ENCODE assay signal across 8 cellular contexts in genomic region chr6:36441307-36441894, GRCh38. TPM values are rescaled to one million over a fixed set of nuclear protein-coding genes. Genes with fewer than 3 reads are reported as not detected.
DNase-seq lines count a peak whose midpoint lies in the region; ATAC-seq and TF ChIP-seq lines count a peak whose summit lies in the region.

No MANE protein-coding gene starts in this region.

- POLR2A ChIA-PET in Caco-2 (lab: Charles Lee) = interaction anchor here (0.5 to 1.3 kb wide), 6 partner anchors 9 to 73 kb away, joined by 3 to 16 read pairs (median 4); no protein-coding TSS in a partner anchor
- POLR2A ChIA-PET in RWPE1 (lab: Yijun Ruan, JAX; ENCODE audit: low non-redundant PET) = interaction anchor here (0.6 to 1.0 kb wide), 2 partner anchors 18 to 74 kb away, joined by 4 read pairs; no protein-coding TSS in a partner anchor

- TF ChIP-seq CTCF in Caco-2 (IDR thresholded peaks at IDR 0.05; ENCODE audit: insufficient read depth in 1 of 2, low read depth in 1 of 2, low read length in 1 of 2, severe bottlenecking in 1 of 2, unreplicated experiment in 1 of 2) = no peak
- TF ChIP-seq CTCF in RWPE1 (conservative IDR thresholded peaks at IDR 0.05; ENCODE audit: low read depth) = no peak
- no peak for TF ChIP-seq CTCF in fibroblast of pulmonary artery (IDR thresholded peaks at IDR 0.05; ENCODE audit: low read length, missing control alignments)
- TF ChIP-seq CTCF in nephron progenitor cell (IDR thresholded peaks at IDR 0.05) = no peak

- peak overlapping the region; percentile 86 for H3K4me3 Mint-ChIP-seq in Caco-2 (ENCODE audit: unreplicated experiment)
- peak overlapping the region; percentile 69 for H3K4me3 Mint-ChIP-seq in nephron progenitor cell

- peak; percentile 70 for ATAC-seq in GM21529 (IDR thresholded peaks at IDR 0.05; ENCODE audit: unreplicated experiment)
- peak; percentile 93 for ATAC-seq in stimulated activated naive CD8-positive, alpha-beta T cell treated with anti-CD3 and anti-CD28 coated beads, Interleukin-15, Interleukin-2, amounts not matched to agents 100 U/mL and 50 U/mL, for 24 hours

- H3K36me3 ChIP-seq in Caco-2 (ENCODE audit: control insufficient read depth, insufficient read depth, low read length) = no peaks in the 10 kb centered on the region

- H3K27me3 Mint-ChIP-seq in Caco-2 (ENCODE audit: insufficient read depth, unreplicated experiment) = no peaks in the 10 kb centered on the region
- no peaks in the 10 kb centered on the region for H3K27me3 Mint-ChIP-seq in nephron progenitor cell (ENCODE audit: low read depth, poor library complexity)

- peaks cover 32% of the 10 kb centered on the region for H3K4me1 ChIP-seq in Caco-2

- peaks cover 8% of the 10 kb centered on the region for H3K4me1 Mint-ChIP-seq in Caco-2 (ENCODE audit: low read depth, unreplicated experiment)
- peaks cover 41% of the 10 kb centered on the region for H3K4me1 Mint-ChIP-seq in nephron progenitor cell

- H3K9me3 Mint-ChIP-seq in Caco-2 (ENCODE audit: unreplicated experiment) = no peaks in the 10 kb centered on the region
- H3K9me3 Mint-ChIP-seq in nephron progenitor cell = no peaks in the 10 kb centered on the region

- peak overlapping the region; percentile 96 for H3K27ac Mint-ChIP-seq in Caco-2 (ENCODE audit: unreplicated experiment)
- H3K27ac Mint-ChIP-seq in nephron progenitor cell = peak overlapping the region; percentile 92

- H3K27me3 ChIP-seq in Caco-2 (replicated peaks; ENCODE audit: control insufficient read depth, insufficient read depth, low read length) = no peaks in the 10 kb centered on the region

- H3K36me3 Mint-ChIP-seq in Caco-2 (ENCODE audit: insufficient read depth, unreplicated experiment) (no peaks in the 10 kb centered on the region), nephron progenitor cell (ENCODE audit: low read depth) (peaks cover 11% of the 10 kb centered on the region)

- CTCF ChIA-PET in Caco-2 (lab: Charles Lee) = interaction anchor here (0.5 to 0.6 kb wide), 2 partner anchors 18 to 136 kb away, joined by 3 read pairs; no protein-coding TSS in a partner anchor
- CTCF ChIA-PET in RWPE1 (lab: Yijun Ruan, JAX) = no interaction called here

- peak overlapping the region; percentile 94 for H3K27ac ChIP-seq in RWPE1

- peak; percentile 87 to 94 for DNase-seq in Caco-2
- DNase-seq in Kasumi-1 (lab: John Stamatoyannopoulos, UW) = peak; percentile 90 to 93
- DNase-seq in RWPE1 (ENCODE audit: low spot score) = peak; percentile 96
- peak; percentile 72 for DNase-seq in activated T-helper 9 cell treated with anti-CD3 and anti-CD28 coated beads, Interleukin-2, amount 50 U/mL, for 16 hours (ENCODE audit: low read depth)
- DNase-seq in fibroblast of pulmonary artery (ENCODE audit: low read depth) = peak; percentile 100
- DNase-seq in nephron progenitor cell = peak; percentile 41
- DNase-seq in stimulated activated naive CD8-positive, alpha-beta T cell treated with anti-CD3 and anti-CD28 coated beads, Interleukin-15, Interleukin-2, amounts not matched to agents 100 U/mL and 50 U/mL, for 24 hours = peak; percentile 86

- no peaks in the 10 kb centered on the region for H3K9me3 ChIP-seq in Caco-2

- no TSS peak for BruUV-seq in Caco-2 (replicated peaks; lab: Mats Ljungman, UMichigan)

- H3K4me3 ChIP-seq in Caco-2 (ENCODE audit: low read depth, low read length) (no peak overlapping the region), fibroblast of pulmonary artery (replicated peaks; ENCODE audit: low read depth, low read length) (no peak overlapping the region)

- intact Hi-C loops in Caco-2 (cut with micrococcal nuclease; ENCODE audit: unreplicated experiment) = loop anchor here (1.0 to 5.0 kb wide), 2 partner anchors 11 to 151 kb away; partner anchors contain the start of gene SRSF3

RNA-seq across cellular contexts. Expression of gene PXT1, which starts 1.3 kb away (rescaled TPM):
- not detected in 2 replicates for total RNA-seq in Caco-2 (2022)

RNA-seq across cellular contexts. Expression of gene KCTD20, which starts 1.4 kb away (rescaled TPM):
- 28.1 and 32.4 TPM in 2 replicates for total RNA-seq in Caco-2 (2022)

RNA-seq across cellular contexts. Expression of gene ETV7, which starts 53.9 kb away (rescaled TPM):
- 0.52 and 0.79 TPM in 2 replicates for total RNA-seq in Caco-2 (2022)

Comparison
In these comparisons a context has a peak if more than half of its experiments do, and no peak if none do; other contexts are left out.
1. DNase-seq: peak in every context shown above with its lines; median percentile 100 in fibroblast of pulmonary artery; 96 in RWPE1; 92 in Kasumi-1; 90 in Caco-2; 86 in stimulated activated naive CD8-positive, alpha-beta T cell treated with anti-CD3 and anti-CD28 coated beads, Interleukin-15, Interleukin-2, amounts not matched to agents 100 U/mL and 50 U/mL, for 24 hours; 72 in activated T-helper 9 cell treated with anti-CD3 and anti-CD28 coated beads, Interleukin-2, amount 50 U/mL, for 16 hours; 41 in nephron progenitor cell.